Comparison of ENCODE assay signal across 15 cellular contexts in genomic region chr11:9005087-9005486, GRCh38. TPM values are rescaled to one million over a fixed set of nuclear protein-coding genes. Genes with fewer than 3 reads are reported as not detected.
DNase-seq lines count a peak whose midpoint lies in the region; ATAC-seq and TF ChIP-seq lines count a peak whose summit lies in the region.
"Had no signal": no experiment of that assay in that cellular context is flagged by ENCODE, and none has a peak within 500 bp of the region (broad histone marks: within the 10 kb centered on the region; RNA-seq: fewer than 3 reads in every experiment).

No MANE protein-coding gene starts in this region.

- DNase-seq in activated T-cell treated with anti-CD3 and anti-CD28 coated beads, Interleukin-2, amount 50 U/mL, for 4 hours: no peak
- no peak for DNase-seq in activated T-cell treated with anti-CD3 and anti-CD28 coated beads, Interleukin-2, amount 50 U/mL, for 48 hours
- DNase-seq in NCI-H69 (lab: John Stamatoyannopoulos, UW) (peak; percentile 45), adrenal gland (no peak), suprapubic skin (ENCODE audit: low spot score in 2 of 2) (no peak)
- DNase-seq in effector memory CD8-positive, alpha-beta T cell: no peak
- DNase-seq in stimulated activated effector memory CD8-positive, alpha-beta T cell treated with anti-CD3 and anti-CD28 coated beads, Interleukin-12 subunit alpha, Interleukin-12 subunit beta, amount 100 ng/mL, for 72 hours (ENCODE audit: low spot score in 2 of 2): no peak
- no peak for DNase-seq in effector CD4-positive, alpha-beta T cell
- DNase-seq: foreskin keratinocyte, KG1, NCI-H1436, PC-9, stomach had no signal

- no peaks in the 10 kb centered on the region for H3K9me3 Mint-ChIP-seq in activated T-cell treated with anti-CD3 and anti-CD28 coated beads, Interleukin-2, amount 50 U/mL, for 4 hours
- no peaks in the 10 kb centered on the region for H3K9me3 Mint-ChIP-seq in effector memory CD8-positive, alpha-beta T cell
- peaks cover 3% of the 10 kb centered on the region for H3K9me3 Mint-ChIP-seq in stimulated activated effector memory CD8-positive, alpha-beta T cell treated with anti-CD3 and anti-CD28 coated beads, Interleukin-12 subunit alpha, Interleukin-12 subunit beta, amount 100 ng/mL, for 72 hours

- H3K27ac Mint-ChIP-seq in effector memory CD8-positive, alpha-beta T cell: peak overlapping the region in 1 of 2 donors; percentile 20
- H3K27ac Mint-ChIP-seq in stimulated activated effector memory CD8-positive, alpha-beta T cell treated with anti-CD3 and anti-CD28 coated beads, Interleukin-12 subunit alpha, Interleukin-12 subunit beta, amount 100 ng/mL, for 72 hours: no peak overlapping the region

- TF ChIP-seq EP300 in suprapubic skin (IDR thresholded peaks at IDR 0.05): no peak

- 88 to 94% (median 90%) methylated on average over 4 of the region's 4 CpGs for WGBS in adrenal gland, 4 donors
- WGBS in suprapubic skin: 75% methylated on average over 4 of the region's 4 CpGs

- TF ChIP-seq CTCF in adrenal gland (IDR thresholded peaks at IDR 0.05) (no peak), suprapubic skin (IDR thresholded peaks at IDR 0.05) (no peak)

- no peaks in the 10 kb centered on the region for H3K9me3 ChIP-seq in adrenal gland (replicated peaks in 1 of 3)
- H3K9me3 ChIP-seq in suprapubic skin: no peaks in the 10 kb centered on the region
- H3K9me3 ChIP-seq: HAP-1, stomach had no signal

- TF ChIP-seq POLR2A in adrenal gland (IDR thresholded peaks at IDR 0.05) (no peak), suprapubic skin (IDR thresholded peaks at IDR 0.05) (no peak)

- H3K4me3 ChIP-seq in adrenal gland: no peak overlapping the region
- no peak overlapping the region for H3K4me3 ChIP-seq in suprapubic skin
- H3K4me3 ChIP-seq: HAP-1, PC-9 had no signal

- no peaks in the 10 kb centered on the region for H3K27me3 ChIP-seq in adrenal gland
- H3K27me3 ChIP-seq in suprapubic skin: peaks cover 11% of the 10 kb centered on the region

- peak overlapping the region; percentile 47 for H3K4me3 Mint-ChIP-seq in activated T-cell treated with anti-CD3 and anti-CD28 coated beads, Interleukin-2, amount 50 U/mL, for 4 hours
- H3K4me3 Mint-ChIP-seq in effector memory CD8-positive, alpha-beta T cell: peak overlapping the region; percentile 49 to 83
- peak overlapping the region; percentile 75 for H3K4me3 Mint-ChIP-seq in stimulated activated effector memory CD8-positive, alpha-beta T cell treated with anti-CD3 and anti-CD28 coated beads, Interleukin-12 subunit alpha, Interleukin-12 subunit beta, amount 100 ng/mL, for 72 hours

- no peak for ATAC-seq in activated T-cell treated with anti-CD3 and anti-CD28 coated beads, Interleukin-2, amount 50 U/mL, for 4 hours
- no peak for ATAC-seq in effector memory CD8-positive, alpha-beta T cell (replicated peaks)
- ATAC-seq in stimulated activated effector memory CD8-positive, alpha-beta T cell treated with anti-CD3 and anti-CD28 coated beads, Interleukin-12 subunit alpha, Interleukin-12 subunit beta, amount 100 ng/mL, for 72 hours: no peak
- ATAC-seq: foreskin keratinocyte had no signal

- intact Hi-C loops in adrenal gland (cut with DNase I): no loop called here

- peaks cover 15 to 35% of the 10 kb centered on the region in 2 donors for H3K4me1 ChIP-seq in adrenal gland (replicated peaks in 1 of 2)
- peaks cover 23% of the 10 kb centered on the region for H3K4me1 ChIP-seq in suprapubic skin

- H3K4me1 Mint-ChIP-seq in activated T-cell treated with anti-CD3 and anti-CD28 coated beads, Interleukin-2, amount 50 U/mL, for 4 hours (ENCODE audit: low read depth): peaks cover 31% of the 10 kb centered on the region
- peaks cover 4 to 13% of the 10 kb centered on the region in 2 donors for H3K4me1 Mint-ChIP-seq in effector memory CD8-positive, alpha-beta T cell (ENCODE audit: low read depth in 2 of 2)
- peaks cover 17% of the 10 kb centered on the region for H3K4me1 Mint-ChIP-seq in stimulated activated effector memory CD8-positive, alpha-beta T cell treated with anti-CD3 and anti-CD28 coated beads, Interleukin-12 subunit alpha, Interleukin-12 subunit beta, amount 100 ng/mL, for 72 hours

- no peaks in the 10 kb centered on the region for H3K36me3 Mint-ChIP-seq in activated T-cell treated with anti-CD3 and anti-CD28 coated beads, Interleukin-2, amount 50 U/mL, for 4 hours (ENCODE audit: insufficient read depth)
- peaks cover 3% of the 10 kb centered on the region for H3K36me3 Mint-ChIP-seq in effector memory CD8-positive, alpha-beta T cell (ENCODE audit: insufficient read depth)
- no peaks in the 10 kb centered on the region for H3K36me3 Mint-ChIP-seq in stimulated activated effector memory CD8-positive, alpha-beta T cell treated with anti-CD3 and anti-CD28 coated beads, Interleukin-12 subunit alpha, Interleukin-12 subunit beta, amount 100 ng/mL, for 72 hours

- H3K36me3 ChIP-seq in adrenal gland (replicated peaks in 1 of 2) (no peaks in the 10 kb centered on the region), suprapubic skin (no peaks in the 10 kb centered on the region)
- H3K36me3 ChIP-seq: cardiac muscle cell, HAP-1, stomach had no signal

- no peak overlapping the region for H3K27ac ChIP-seq in adrenal gland
- H3K27ac ChIP-seq in suprapubic skin: no peak overlapping the region
- H3K27ac ChIP-seq: cardiac muscle cell, foreskin keratinocyte, PC-9 had no signal

- peaks cover 32% of the 10 kb centered on the region for H3K27me3 Mint-ChIP-seq in activated T-cell treated with anti-CD3 and anti-CD28 coated beads, Interleukin-2, amount 50 U/mL, for 4 hours (ENCODE audit: low read depth)
- H3K27me3 Mint-ChIP-seq in effector memory CD8-positive, alpha-beta T cell: peaks cover 4% of the 10 kb centered on the region in 2 donors

RNA-seq across cellular contexts. Expression of gene NRIP3, which starts 1.3 kb away (rescaled TPM):
- total RNA-seq in activated T-cell treated with anti-CD3 and anti-CD28 coated beads, Interleukin-2, amount 50 U/mL, for 4 hours: 1 to 10 TPM; 1.9 to 2.4 (median 2.0) TPM
- total RNA-seq in adrenal gland: 10 to 100 TPM in 5 of 8 donors, 1 to 10 TPM in 3; 5.2 to 42.5 (median 11.0) TPM
- polyA plus RNA-seq in adrenal gland: 10 to 100 TPM in 1 of 3 donors, 1 to 10 TPM in 2; 1.4 to 16.1 (median 3.6) TPM
- total RNA-seq in suprapubic skin: 1 to 10 TPM in 1 of 4 donors, under 1 TPM in 3; 0.23 to 2.7 (median 0.89) TPM

RNA-seq across cellular contexts. Expression of gene TMEM9B, which starts 40.8 kb away (rescaled TPM):
- 10 to 100 TPM; 25.6 to 28.9 (median 28.6) TPM for total RNA-seq in activated T-cell treated with anti-CD3 and anti-CD28 coated beads, Interleukin-2, amount 50 U/mL, for 4 hours
- total RNA-seq in adrenal gland (10 to 100 TPM; 29.1 to 69.6 (median 47.2) TPM), suprapubic skin (10 to 100 TPM; 27.4 to 63.9 (median 45.5) TPM)
- 10 to 100 TPM; 18.6 to 76.3 (median 22.7) TPM for polyA plus RNA-seq in adrenal gland
